Comparison of ENCODE assay signal across 19 cellular contexts in genomic region chr5:80540691-80541090, GRCh38.
"Had no signal": no experiment of that assay in that cellular context is flagged by ENCODE, and none has a peak within 500 bp of the region (broad histone marks: within the 10 kb centered on the region; RNA-seq: fewer than 3 reads in every experiment).

No MANE protein-coding gene starts in this region.

- H3K4me1 ChIP-seq: breast epithelium had no signal

- H3K9me3 ChIP-seq: breast epithelium had no signal

- H3K27ac ChIP-seq: breast epithelium had no signal

- DNase-seq: activated CD4-positive, alpha-beta T cell treated with anti-CD3 and anti-CD28 coated beads for 4 hours; activated CD8-positive, alpha-beta memory T cell treated with anti-CD3 and anti-CD28 coated beads, Interleukin-2, amount 50 U/mL, for 4 hours; activated CD8-positive, alpha-beta T cell treated with anti-CD3 and anti-CD28 coated beads for 36 hours; activated effector memory CD4-positive, alpha-beta T cell treated with Interleukin-2 at 50 U/mL for 16 hours; activated naive CD4-positive, alpha-beta T cell; activated T-cell treated with anti-CD3 and anti-CD28 coated beads, Interleukin-2, amount 50 U/mL, for 1 hour; amygdala; central memory CD4-positive, alpha-beta T cell; MM.1S; NCI-H1105 treated with DMSO at 0.1 percent for 48 hours; NCI-H1436 treated with DMSO at 0.1 percent for 48 hours; NCI-H187; NCI-H2081 treated with DMSO at 0.1 percent for 48 hours; NCI-H526; NCI-H774; RPMI8226 had no signal

- H3K4me3 ChIP-seq: breast epithelium had no signal

- ATAC-seq: activated CD8-positive, alpha-beta T cell treated with anti-CD3 and anti-CD28 coated beads for 36 hours; Panc1; Right ventricle myocardium inferior had no signal

- H3K27me3 ChIP-seq: breast epithelium had no signal

- H3K36me3 ChIP-seq: breast epithelium had no signal
